In genomic region chr1:195577748-195578147, GRCh38 we compare ENCODE assay signal across 22 cellular contexts.
DNase-seq lines count a peak whose midpoint lies in the region; ATAC-seq, FAIRE-seq and TF ChIP-seq lines count a peak whose summit lies in the region.
"Had no signal": no experiment of that assay in that cellular context is flagged by ENCODE, and none has a peak within 500 bp of the region (broad histone marks: within the 10 kb centered on the region; RNA-seq: fewer than 3 reads in every experiment).

No MANE protein-coding gene starts in this region.

- H3K9ac ChIP-seq in SU-DHL-6 (ENCODE audit: low read length) = no peak overlapping the region
- H3K9ac ChIP-seq in K562 (ENCODE audit: insufficient read depth in 1 of 2, low read depth in 2 of 2, low read length in 2 of 2) = no peak overlapping the region
- H3K9ac ChIP-seq: GM23248 had no signal

- no peaks in the 10 kb centered on the region for H3K9me3 ChIP-seq in SU-DHL-6 (ENCODE audit: insufficient read depth, low read length)
- no peaks in the 10 kb centered on the region; the same call in 1 of the 2 replicates for H3K9me3 ChIP-seq in K562 (replicated peaks; ENCODE audit: control insufficient read depth, insufficient read depth, low read depth, low read length)
- no peaks in the 10 kb centered on the region for H3K9me3 ChIP-seq in left lung
- H3K9me3 ChIP-seq: BE2C had no signal

- ATAC-seq in K562 (peak; percentile 59; the same call in 2 of the 3 replicates), left lung (no peak), HG03521 (IDR thresholded peaks at IDR 0.05; ENCODE audit: unreplicated experiment) (no peak), HG03457 (IDR thresholded peaks at IDR 0.05; ENCODE audit: unreplicated experiment) (no peak)
- ATAC-seq: GM12878, HepG2 had no signal

- no peak overlapping the region for H3K4me2 ChIP-seq in SU-DHL-6 (ENCODE audit: low read depth, low read length, poor library complexity, severe bottlenecking)
- H3K4me2 ChIP-seq in K562 (ENCODE audit: insufficient read depth, low read length) = no peak overlapping the region

- TF ChIP-seq EP300 in K562 (IDR thresholded peaks at IDR 0.05; ENCODE audit: low read length) = no peak

- H3K27me3 ChIP-seq in SU-DHL-6 (ENCODE audit: low read length) (no peaks in the 10 kb centered on the region), K562 (ENCODE audit: control insufficient read depth in 2 of 2, insufficient read depth in 2 of 2, low read length in 2 of 2) (no peaks in the 10 kb centered on the region), left lung (no peaks in the 10 kb centered on the region)
- H3K27me3 ChIP-seq: BE2C had no signal

- 3% methylated on average over 2 of the region's 2 CpGs for WGBS in K562 (ENCODE audit: insufficient coverage, low coverage, missing lambda C conversion rate)

- in situ Hi-C loops in K562 (cut with MboI) = no loop called here

- CTCF ChIA-PET in K562 (lab: Yijun Ruan, JAX; ENCODE audit: low intra/inter-chr PET ratio) = no interaction called here

- no peak for FAIRE-seq in K562 (lab: Jason Lieb, UNC)
- FAIRE-seq: A204.1, GM12878, GM19239, HepG2 had no signal

- no peaks in the 10 kb centered on the region for H3K9me1 ChIP-seq in K562 (ENCODE audit: control insufficient read depth, insufficient read depth, low read length)

- BruUV-seq in K562 (replicated peaks; lab: Mats Ljungman, UMichigan) = no TSS peak

- peak overlapping the region; percentile 68 for H2AFZ ChIP-seq in SU-DHL-6 (ENCODE audit: low read depth, low read length, severe bottlenecking)
- H2AFZ ChIP-seq in K562 (ENCODE audit: low read depth, low read length) = no peak overlapping the region
- H2AFZ ChIP-seq: GM23248 had no signal

- no peaks in the 10 kb centered on the region for H3K79me2 ChIP-seq in SU-DHL-6 (ENCODE audit: insufficient read depth, low read length)
- H3K79me2 ChIP-seq in K562 (ENCODE audit: control insufficient read depth, insufficient read depth, low read length) = no peaks in the 10 kb centered on the region

- no peaks in the 10 kb centered on the region for H3K4me1 ChIP-seq in K562 (replicated peaks in 1 of 2; ENCODE audit: control insufficient read depth in 2 of 2, insufficient read depth in 2 of 2, low read length in 2 of 2)
- no peaks in the 10 kb centered on the region for H3K4me1 ChIP-seq in left lung
- H3K4me1 ChIP-seq: BE2C had no signal

- intact Hi-C loops in K562 (cut with micrococcal nuclease) = no loop called here
- intact Hi-C loops in left lung (cut with DNase I) = no loop called here

- H3K27ac ChIP-seq in SU-DHL-6 (ENCODE audit: low read depth, low read length) (no peak overlapping the region), K562 (ENCODE audit: extremely low read depth, low read depth, low read length) (no peak overlapping the region; the same call in 2 of the 3 replicates), left lung (no peak overlapping the region)
- H3K27ac ChIP-seq: GM23248 had no signal

- H4K20me1 ChIP-seq in SU-DHL-6 (ENCODE audit: low read depth, low read length) (no peaks in the 10 kb centered on the region), K562 (replicated peaks; ENCODE audit: control insufficient read depth, insufficient read depth, low read length) (no peaks in the 10 kb centered on the region)

- H3K9me2 ChIP-seq in SU-DHL-6 (replicated peaks; ENCODE audit: insufficient read depth, low read length) = no peaks in the 10 kb centered on the region

- TF ChIP-seq CTCF in SU-DHL-6 (IDR thresholded peaks at IDR 0.05; ENCODE audit: insufficient read depth, low read length, poor library complexity, severe bottlenecking) = no peak
- TF ChIP-seq CTCF in K562 (IDR thresholded peaks at IDR 0.05 in 2 of 3, conservative IDR thresholded peaks at IDR 0.05 in 1 of 3; ENCODE audit: insufficient read depth in 2 of 3, low read depth in 1 of 3, low read length in 3 of 3) = no peak
- no peak for TF ChIP-seq CTCF in left lung (IDR thresholded peaks at IDR 0.05)

- H3K36me3 ChIP-seq in SU-DHL-6 (ENCODE audit: low read length) (no peaks in the 10 kb centered on the region), K562 (ENCODE audit: control insufficient read depth, insufficient read depth, low read length) (no peaks in the 10 kb centered on the region), left lung (no peaks in the 10 kb centered on the region)
- H3K36me3 ChIP-seq: BE2C had no signal

- DNase-seq in NCI-H226 (peak; percentile 41), K562 (ENCODE audit: extremely low read depth in 1 of 4, low spot score in 3 of 4) (peak in 1 of 4 experiments; percentile 43), left lung (no peak)
- DNase-seq: ACHN; BE2C; C1 segment of cervical spinal cord; CD4-positive, CD25-positive, alpha-beta regulatory T cell; CD8-positive, alpha-beta memory T cell; COR-L47; DMS 273 treated with DMSO at 0.1 percent for 48 hours; DMS53; DND-41; EL; GM23248; HCEC 1CT had no signal

- POLR2A ChIA-PET in K562 (lab: Yijun Ruan, JAX) = no interaction called here

- H3K4me3 ChIP-seq in SU-DHL-6 (ENCODE audit: insufficient read depth, low read length, poor library complexity, severe bottlenecking) = no peak overlapping the region
- H3K4me3 ChIP-seq in K562 = no peak overlapping the region
- no peak overlapping the region for H3K4me3 ChIP-seq in left lung
- H3K4me3 ChIP-seq: GM12878, GM23248 had no signal

- no peak for TF ChIP-seq POLR2A in K562 (conservative IDR thresholded peaks at IDR 0.05)

- no peak for TF ChIP-seq RAD21 in K562 (CRISPR knock-in tag; conservative IDR thresholded peaks at IDR 0.05 in 1 of 2, IDR thresholded peaks at IDR 0.05 in 1 of 2)

- H3F3A ChIP-seq in SU-DHL-6 (ENCODE audit: insufficient read depth) = no peaks in the 10 kb centered on the region

TF ChIP-seq in K562, 482 proteins besides CTCF, POLR2A, EP300 and RAD21:
- TF ChIP-seq HNRNPH1 (optimal IDR thresholded peaks at IDR 0.05; ENCODE audit: low read depth, low read length) = no peak
- peak; percentile 76 for TF ChIP-seq TCF3 (CRISPR knock-in tag; IDR thresholded peaks at IDR 0.05)
- no peak for TF ChIP-seq ADNP (tag; IDR thresholded peaks at IDR 0.05)
- TF ChIP-seq NCOA4 (IDR thresholded peaks at IDR 0.05; ENCODE audit: partially characterized antibody) = no peak
- no peak for TF ChIP-seq ZNF395 (CRISPR knock-in tag; IDR thresholded peaks at IDR 0.05)
- TF ChIP-seq CBFA2T3 (IDR thresholded peaks at IDR 0.05) = peak; percentile 50; the same call in 1 of the 2 replicates
- 0 out of 2 replicates have a peak, but pooled peaks have one; percentile 20 for TF ChIP-seq CBFA2T2 (conservative IDR thresholded peaks at IDR 0.05)
- TF ChIP-seq POLR2H (tag; IDR thresholded peaks at IDR 0.05; ENCODE audit: low read depth) = no peak
- TF ChIP-seq PREB (CRISPR knock-in tag; IDR thresholded peaks at IDR 0.05) = no peak
- no peak for TF ChIP-seq CHD4 (IDR thresholded peaks at IDR 0.05; ENCODE audit: insufficient read depth, insufficient replicate concordance, low read depth, low read length, poor library complexity, severe bottlenecking)
- TF ChIP-seq SNRNP70 (optimal IDR thresholded peaks at IDR 0.05; ENCODE audit: low read depth, low read length) = no peak
- TF ChIP-seq TAL1 (IDR thresholded peaks at IDR 0.05) = peak; percentile 20; the same call in 1 of the 2 replicates
- peak; percentile 10 for TF ChIP-seq MEIS2 (IDR thresholded peaks at IDR 0.05; ENCODE audit: partially characterized antibody)
